In the genomic region with DNA sequence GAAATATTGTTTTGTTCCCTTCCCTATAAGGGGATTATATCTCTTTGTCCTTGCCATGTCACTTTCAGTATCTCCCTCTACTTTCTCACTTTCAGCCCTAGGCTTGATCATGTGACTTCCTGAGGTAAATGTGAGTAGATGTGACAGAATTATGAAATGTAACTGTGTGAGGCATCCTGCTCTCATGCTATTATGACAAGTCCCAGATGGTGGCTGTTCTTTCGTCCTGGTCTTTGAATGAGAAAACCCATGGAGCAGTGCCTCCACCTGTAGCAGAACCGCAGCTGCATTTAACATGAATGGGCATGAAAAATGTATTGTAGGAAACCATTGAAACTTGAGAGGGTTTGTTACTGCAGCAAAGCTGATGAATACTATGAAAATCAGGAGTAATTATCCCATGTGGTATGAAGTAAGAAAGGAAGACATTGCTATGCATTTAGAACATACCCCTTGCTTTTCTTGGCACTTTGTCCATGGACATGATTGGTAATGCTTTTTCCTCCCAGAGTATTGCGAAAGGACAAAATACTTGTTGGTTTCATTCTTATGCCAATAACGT, we compare ENCODE assay signal across 9 cellular contexts.
A peak's percentile ranks its signal among the peaks of the same experiment; 100 is the strongest.
DNase-seq lines count a peak whose midpoint lies in the region; ATAC-seq and TF ChIP-seq lines count a peak whose summit lies in the region.
"Had no signal": no experiment of that assay in that cellular context is flagged by ENCODE, and none has a peak within 500 bp of the region (broad histone marks: within the 10 kb centered on the region; RNA-seq: fewer than 3 reads in every experiment).

No MANE protein-coding gene starts in this region.

- H3K4me3 ChIP-seq in fibroblast of pulmonary artery (replicated peaks; ENCODE audit: low read depth, low read length) (no peak overlapping the region), MG63 (no peak overlapping the region)

- DNase-seq in fibroblast of pulmonary artery (ENCODE audit: low read depth) (peak; percentile 90), MG63 (no peak), 8988T (no peak), NCI-H82 (lab: John Stamatoyannopoulos, UW) (no peak), epidermal melanocyte (ENCODE audit: insufficient read length, low spot score) (no peak)
- DNase-seq: NCI-H2029 treated with DMSO at 0.1 percent for 48 hours had no signal

- no peaks in the 10 kb centered on the region for H3K27me3 ChIP-seq in MG63

- no peaks in the 10 kb centered on the region for H3K36me3 ChIP-seq in MG63

- no peaks in the 10 kb centered on the region for H3K9me3 ChIP-seq in MG63

- no peak for TF ChIP-seq POLR2A in GM18505 (IDR thresholded peaks at IDR 0.05; ENCODE audit: borderline replicate concordance, extremely low read depth, insufficient read depth, insufficient read length)

- no peak for TF ChIP-seq CTCF in fibroblast of pulmonary artery (IDR thresholded peaks at IDR 0.05; ENCODE audit: low read length, missing control alignments)

- peak; percentile 100 for ATAC-seq in GM18505 (IDR thresholded peaks at IDR 0.05; ENCODE audit: unreplicated experiment)
- ATAC-seq in GM21515 (IDR thresholded peaks at IDR 0.05; ENCODE audit: unreplicated experiment), result peak; percentile 99
- ATAC-seq in HG03565 (IDR thresholded peaks at IDR 0.05; ENCODE audit: unreplicated experiment), result peak; percentile 100
